1 cellular context compared by ENCODE assay signal in genomic region chr16:1330931-1331711, GRCh38.
TF ChIP-seq lines count a peak whose summit lies in the region.

No MANE protein-coding gene starts in this region.

TF ChIP-seq in GM23338, 12 proteins besides CTCF, POLR2A, EP300 and RAD21 (continued from another document):
- TF ChIP-seq ZNF462 (CRISPR knock-in tag; IDR thresholded peaks at IDR 0.05): no peak
- TF ChIP-seq EZH2phosphoT487 (IDR thresholded peaks at IDR 0.05; ENCODE audit: unreplicated experiment): no peak
- no peak for TF ChIP-seq ZNF114 (CRISPR knock-in tag; IDR thresholded peaks at IDR 0.05)
- no peak for TF ChIP-seq JUNB (IDR thresholded peaks at IDR 0.05; ENCODE audit: unreplicated experiment)
- TF ChIP-seq ZNF331 (CRISPR knock-in tag; IDR thresholded peaks at IDR 0.05; ENCODE audit: low read depth): no peak
- TF ChIP-seq CREB1 (CRISPR knock-in tag; IDR thresholded peaks at IDR 0.05; ENCODE audit: low read depth): no peak
